1 cellular context compared by ENCODE assay signal in the genomic region with DNA sequence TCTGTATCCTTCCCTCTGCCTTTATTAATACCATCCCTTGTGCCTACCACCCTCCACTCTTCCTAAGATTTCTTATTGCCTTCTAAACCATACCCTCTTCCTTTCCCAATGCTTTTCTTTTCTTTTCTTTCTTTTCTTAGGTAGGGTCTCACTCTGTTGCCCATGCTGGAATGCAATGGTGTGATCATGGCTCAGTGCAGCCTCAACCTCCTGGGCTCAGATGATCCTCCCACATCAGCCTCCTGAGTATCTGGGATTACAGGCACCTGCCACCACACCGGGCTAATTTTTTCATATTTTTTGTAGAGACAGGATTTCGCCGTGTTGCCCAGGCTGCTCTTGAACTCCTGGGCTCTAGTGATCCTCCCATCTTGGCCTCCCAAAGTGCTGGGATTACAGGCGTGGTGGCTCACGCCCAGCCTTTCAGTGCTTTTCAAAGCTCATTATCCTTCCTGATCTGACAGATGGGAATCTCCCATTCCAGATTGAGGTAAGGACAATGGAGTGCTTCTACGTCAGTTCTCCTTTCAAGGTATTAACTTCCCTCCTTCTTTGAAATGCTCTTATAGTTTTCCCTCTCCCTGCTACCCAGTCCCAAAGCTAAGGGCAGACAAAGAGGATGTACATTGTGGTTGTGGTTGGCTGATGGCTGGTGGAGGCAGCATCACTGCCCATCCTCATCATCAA.
TF ChIP-seq lines count a peak whose summit lies in the region.

No MANE protein-coding gene starts in this region.

TF ChIP-seq in IMR-90, 13 proteins besides CTCF, POLR2A, EP300 and RAD21:
- TF ChIP-seq FOS (IDR thresholded peaks at IDR 0.05; ENCODE audit: low read depth, low read length) (no peak), RFX5 (IDR thresholded peaks at IDR 0.05; ENCODE audit: low read depth, low read length) (no peak), MAFK (IDR thresholded peaks at IDR 0.05; ENCODE audit: low read depth, low read length) (no peak), RCOR1 (IDR thresholded peaks at IDR 0.05; ENCODE audit: insufficient replicate concordance, low read length) (no peak), SMC3 (IDR thresholded peaks at IDR 0.05; ENCODE audit: low read depth, low read length) (no peak), CEBPB (IDR thresholded peaks at IDR 0.05; ENCODE audit: low read depth, low read length) (no peak), MXI1 (IDR thresholded peaks at IDR 0.05; ENCODE audit: borderline replicate concordance, low read depth, low read length) (no peak), CHD1 (IDR thresholded peaks at IDR 0.05; ENCODE audit: low read depth, low read length) (no peak), MAZ (IDR thresholded peaks at IDR 0.05; ENCODE audit: borderline replicate concordance, low read depth, low read length) (no peak), NFE2L2 (IDR thresholded peaks at IDR 0.05; ENCODE audit: low read depth, low read length) (no peak), BHLHE40 (IDR thresholded peaks at IDR 0.05; ENCODE audit: low read depth, low read length) (no peak)
- TF ChIP-seq, protein P1, sequence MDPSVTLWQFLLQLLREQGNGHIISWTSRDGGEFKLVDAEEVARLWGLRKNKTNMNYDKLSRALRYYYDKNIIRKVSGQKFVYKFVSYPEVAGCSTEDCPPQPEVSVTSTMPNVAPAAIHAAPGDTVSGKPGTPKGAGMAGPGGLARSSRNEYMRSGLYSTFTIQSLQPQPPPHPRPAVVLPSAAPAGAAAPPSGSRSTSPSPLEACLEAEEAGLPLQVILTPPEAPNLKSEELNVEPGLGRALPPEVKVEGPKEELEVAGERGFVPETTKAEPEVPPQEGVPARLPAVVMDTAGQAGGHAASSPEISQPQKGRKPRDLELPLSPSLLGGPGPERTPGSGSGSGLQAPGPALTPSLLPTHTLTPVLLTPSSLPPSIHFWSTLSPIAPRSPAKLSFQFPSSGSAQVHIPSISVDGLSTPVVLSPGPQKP (IDR thresholded peaks at IDR 0.05; ENCODE audit: borderline replicate concordance, low read depth, low read length), result no peak
- TF ChIP-seq, protein P2, sequence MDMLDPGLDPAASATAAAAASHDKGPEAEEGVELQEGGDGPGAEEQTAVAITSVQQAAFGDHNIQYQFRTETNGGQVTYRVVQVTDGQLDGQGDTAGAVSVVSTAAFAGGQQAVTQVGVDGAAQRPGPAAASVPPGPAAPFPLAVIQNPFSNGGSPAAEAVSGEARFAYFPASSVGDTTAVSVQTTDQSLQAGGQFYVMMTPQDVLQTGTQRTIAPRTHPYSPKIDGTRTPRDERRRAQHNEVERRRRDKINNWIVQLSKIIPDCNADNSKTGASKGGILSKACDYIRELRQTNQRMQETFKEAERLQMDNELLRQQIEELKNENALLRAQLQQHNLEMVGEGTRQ (IDR thresholded peaks at IDR 0.05; ENCODE audit: low read depth, low read length), result no peak
